ENCODE assay signal across 34 cellular contexts in genomic region chr10:38730076-38730475, GRCh38.
"Had no signal": no experiment of that assay in that cellular context is flagged by ENCODE, and none has a peak within 500 bp of the region (broad histone marks: within the 10 kb centered on the region; RNA-seq: fewer than 3 reads in every experiment).

No MANE protein-coding gene starts in this region.

- H3K4me3 ChIP-seq: MG63 had no signal

- H3K36me3 ChIP-seq: MG63 had no signal

- DNase-seq: Karpas-422, Kasumi-1, MG63, MM.1S, MV-4-11, NCI-H1048, NCI-H1092, NCI-H1092 treated with DMSO at 0.1 percent for 48 hours, NCI-H1105, NCI-H1105 treated with DMSO at 0.1 percent for 48 hours, NCI-H1417, NCI-H1417 treated with DMSO at 0.1 percent for 48 hours, NCI-H1436, NCI-H1436 treated with DMSO at 0.1 percent for 48 hours, NCI-H146, NCI-H1694, NCI-H1694 treated with DMSO at 0.1 percent for 48 hours, NCI-H187, NCI-H187 treated with DMSO at 0.1 percent for 48 hours, NCI-H1930, NCI-H2029, NCI-H2029 treated with DMSO at 0.1 percent for 48 hours, NCI-H2081, NCI-H2081 treated with DMSO at 0.1 percent for 48 hours, NCI-H2107, NCI-H2171, NCI-H2171 treated with DMSO at 0.1 percent for 48 hours, NCI-H2227 treated with DMSO at 0.1 percent for 48 hours, NCI-H226, NCI-H345, NCI-H446, NCI-H446 treated with DMSO at 0.1 percent for 48 hours, NCI-H510A, NCI-H510A treated with DMSO at 0.1 percent for 48 hours had no signal

- H3K27me3 ChIP-seq: MG63 had no signal
